ENCODE assay signal across 9 cellular contexts in the genomic region with DNA sequence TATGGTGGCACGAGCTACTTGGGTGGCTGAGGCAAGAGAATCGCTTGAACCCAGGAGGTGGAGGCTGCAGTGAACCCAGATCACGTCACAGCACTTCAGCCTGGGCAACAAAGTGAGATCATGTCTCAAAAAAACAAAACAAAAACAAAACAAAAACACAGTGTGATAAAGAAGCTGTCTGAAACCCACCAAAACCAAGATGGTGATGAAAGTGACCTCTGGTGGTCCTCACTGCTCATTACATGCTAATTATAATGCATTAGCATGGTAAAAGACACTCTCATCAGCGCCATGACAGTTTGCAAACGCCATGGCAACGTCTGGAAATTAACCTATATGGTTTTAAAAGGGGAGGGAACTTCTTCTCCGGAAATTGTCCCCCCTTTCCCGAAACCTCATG. TPM values are rescaled to one million over a fixed set of nuclear protein-coding genes. Genes with fewer than 3 reads are reported as not detected.
DNase-seq lines count a peak whose midpoint lies in the region; ATAC-seq and TF ChIP-seq lines count a peak whose summit lies in the region.
"Had no signal": no experiment of that assay in that cellular context is flagged by ENCODE, and none has a peak within 500 bp of the region (broad histone marks: within the 10 kb centered on the region; RNA-seq: fewer than 3 reads in every experiment).

No MANE protein-coding gene starts in this region.

- H4K20me1 ChIP-seq in MM.1S (ENCODE audit: insufficient read depth, low read length) = no peaks in the 10 kb centered on the region
- H4K20me1 ChIP-seq in hepatocyte (ENCODE audit: insufficient read depth, poor library complexity, severe bottlenecking) = no peaks in the 10 kb centered on the region

- H3K4me3 ChIP-seq in MM.1S (ENCODE audit: low read length) (no peak overlapping the region), hepatocyte (no peak overlapping the region)

- H3K27ac ChIP-seq in MM.1S (ENCODE audit: low read length) (no peak overlapping the region), hepatocyte (no peak overlapping the region)
- H3K27ac ChIP-seq: neutrophil had no signal

- no peak overlapping the region for H3K9ac ChIP-seq in MM.1S (ENCODE audit: low read length)

- intact Hi-C loops in activated CD8-positive, alpha-beta T cell treated with anti-CD3 and anti-CD28 coated beads for 36 hours (cut with micrococcal nuclease) = loop anchor here (2.0 kb wide), 1 partner anchor 266 kb away; no protein-coding TSS in a partner anchor

- WGBS in hepatocyte (ENCODE audit: low lambda C conversion rate, missing lambda C conversion rate) = 40% methylated on average over 8 of the region's 8 CpGs

- H3K27me3 ChIP-seq in MM.1S (replicated peaks; ENCODE audit: insufficient read depth, low read length) (no peaks in the 10 kb centered on the region), hepatocyte (no peaks in the 10 kb centered on the region)
- H3K27me3 ChIP-seq: neutrophil had no signal

- H3K9me3 ChIP-seq in MM.1S (replicated peaks; ENCODE audit: insufficient read depth, low read length) (no peaks in the 10 kb centered on the region), hepatocyte (ENCODE audit: low read depth) (no peaks in the 10 kb centered on the region)
- H3K9me3 ChIP-seq: neutrophil had no signal

- H3K36me3 ChIP-seq in MM.1S (replicated peaks; ENCODE audit: insufficient read depth, low read length) = no peaks in the 10 kb centered on the region
- H3K36me3 ChIP-seq in hepatocyte (replicated peaks; ENCODE audit: insufficient read depth, low read depth) = no peaks in the 10 kb centered on the region
- H3K36me3 ChIP-seq: neutrophil had no signal

- peak; percentile 16 for DNase-seq in DMS 273 treated with DMSO at 0.1 percent for 48 hours (lab: John Stamatoyannopoulos, UW)
- peak; percentile 40 for DNase-seq in MM.1S
- peak; percentile 34 for DNase-seq in activated CD8-positive, alpha-beta T cell treated with anti-CD3 and anti-CD28 coated beads for 36 hours
- DNase-seq in hepatocyte (ENCODE audit: low spot score) = peak; percentile 19
- DNase-seq in stimulated activated naive CD8-positive, alpha-beta T cell treated with anti-CD3 and anti-CD28 coated beads, Interleukin-15, Interleukin-2, amounts not matched to agents 100 U/mL and 50 U/mL, for 24 hours = peak; percentile 5
- no peak for DNase-seq in cortex of kidney (lab: John Stamatoyannopoulos, UW)
- no peak for DNase-seq in T1000 (lab: John Stamatoyannopoulos, UW)

- no peak overlapping the region for H3K4me2 ChIP-seq in MM.1S (ENCODE audit: low read depth, low read length)
- no peak overlapping the region for H3K4me2 ChIP-seq in hepatocyte

- CTCF ChIA-PET in activated CD8-positive, alpha-beta T cell treated with anti-CD3 and anti-CD28 coated beads for 36 hours (lab: Charles Lee) = no interaction called here

- ATAC-seq in GM19397 (IDR thresholded peaks at IDR 0.05; ENCODE audit: unreplicated experiment) = peak; percentile 61
- ATAC-seq in activated CD8-positive, alpha-beta T cell treated with anti-CD3 and anti-CD28 coated beads for 36 hours = peak; percentile 53
- no peak for ATAC-seq in stimulated activated naive CD8-positive, alpha-beta T cell treated with anti-CD3 and anti-CD28 coated beads, Interleukin-15, Interleukin-2, amounts not matched to agents 100 U/mL and 50 U/mL, for 24 hours

- TF ChIP-seq CTCF in MM.1S (IDR thresholded peaks at IDR 0.05; ENCODE audit: low read length) = peak; percentile 50
- TF ChIP-seq CTCF in activated CD8-positive, alpha-beta T cell treated with anti-CD3 and anti-CD28 coated beads for 36 hours (IDR thresholded peaks at IDR 0.05) = peak; percentile 52
- TF ChIP-seq CTCF in hepatocyte (IDR thresholded peaks at IDR 0.05; ENCODE audit: poor library complexity) = peak; percentile 53

- no peaks in the 10 kb centered on the region for H3K36me3 Mint-ChIP-seq in activated CD8-positive, alpha-beta T cell treated with anti-CD3 and anti-CD28 coated beads for 36 hours (ENCODE audit: low read depth)

- POLR2A ChIA-PET in activated CD8-positive, alpha-beta T cell treated with anti-CD3 and anti-CD28 coated beads for 36 hours (lab: Charles Lee) = no interaction called here

- H2AFZ ChIP-seq in MM.1S (ENCODE audit: low read length) (no peak overlapping the region), hepatocyte (no peak overlapping the region)

- no peaks in the 10 kb centered on the region for H3K9me2 ChIP-seq in MM.1S (replicated peaks; ENCODE audit: insufficient read depth, low read length)
- no peaks in the 10 kb centered on the region for H3K9me2 ChIP-seq in hepatocyte (replicated peaks; ENCODE audit: insufficient read depth)

- H3K4me1 ChIP-seq in MM.1S (ENCODE audit: low read length) (no peaks in the 10 kb centered on the region), hepatocyte (ENCODE audit: insufficient read depth) (no peaks in the 10 kb centered on the region)

- H3K4me1 Mint-ChIP-seq in activated CD8-positive, alpha-beta T cell treated with anti-CD3 and anti-CD28 coated beads for 36 hours (ENCODE audit: low read depth) = no peaks in the 10 kb centered on the region

- H3K79me2 ChIP-seq in MM.1S (ENCODE audit: low read length) = no peaks in the 10 kb centered on the region
- H3K79me2 ChIP-seq in hepatocyte = no peaks in the 10 kb centered on the region

- peaks cover 1% of the 10 kb centered on the region for H3K27me3 Mint-ChIP-seq in activated CD8-positive, alpha-beta T cell treated with anti-CD3 and anti-CD28 coated beads for 36 hours

- H3K27ac Mint-ChIP-seq in activated CD8-positive, alpha-beta T cell treated with anti-CD3 and anti-CD28 coated beads for 36 hours = no peak overlapping the region

- no peaks in the 10 kb centered on the region for H3K9me3 Mint-ChIP-seq in activated CD8-positive, alpha-beta T cell treated with anti-CD3 and anti-CD28 coated beads for 36 hours

- no peak overlapping the region for H3K4me3 Mint-ChIP-seq in activated CD8-positive, alpha-beta T cell treated with anti-CD3 and anti-CD28 coated beads for 36 hours

- no peaks in the 10 kb centered on the region for H3F3A ChIP-seq in MM.1S (ENCODE audit: insufficient read depth, low read length)

RNA-seq across cellular contexts. Expression of a gene that starts 29.4 kb away (rescaled TPM):
- total RNA-seq in activated CD8-positive, alpha-beta T cell treated with anti-CD3 and anti-CD28 coated beads for 36 hours = under 1 TPM in 1 of 2 experiments, not detected in 1; 0.04 TPM
- 5.6 and 10.3 TPM in 2 replicates for total RNA-seq in hepatocyte
- polyA plus RNA-seq in hepatocyte = 4.5 and 4.8 TPM in 2 replicates

RNA-seq across cellular contexts. Expression of a gene that starts 36.2 kb away (rescaled TPM):
- 10 to 100 TPM; 14.3 to 15.9 TPM for total RNA-seq in activated CD8-positive, alpha-beta T cell treated with anti-CD3 and anti-CD28 coated beads for 36 hours
- total RNA-seq in hepatocyte = 40.2 and 45.5 TPM in 2 replicates
- 45.5 and 51.3 TPM in 2 replicates for polyA plus RNA-seq in hepatocyte

Comparison
In these comparisons a context has a peak if more than half of its experiments do, and no peak if none do; other contexts are left out.
1. DNase-seq: peak in DMS 273 treated with DMSO at 0.1 percent for 48 hours (single experiment), MM.1S (single experiment), activated CD8-positive, alpha-beta T cell treated with anti-CD3 and anti-CD28 coated beads for 36 hours (single experiment), hepatocyte (single experiment) and stimulated activated naive CD8-positive, alpha-beta T cell treated with anti-CD3 and anti-CD28 coated beads, Interleukin-15, Interleukin-2, amounts not matched to agents 100 U/mL and 50 U/mL, for 24 hours (single experiment); none in cortex of kidney (single experiment) and T1000 (single experiment).
2. Peak in every context shown above with its lines, with median percentiles within 50 percentile points of each other: CTCF ChIP-seq.